In the genomic region with DNA sequence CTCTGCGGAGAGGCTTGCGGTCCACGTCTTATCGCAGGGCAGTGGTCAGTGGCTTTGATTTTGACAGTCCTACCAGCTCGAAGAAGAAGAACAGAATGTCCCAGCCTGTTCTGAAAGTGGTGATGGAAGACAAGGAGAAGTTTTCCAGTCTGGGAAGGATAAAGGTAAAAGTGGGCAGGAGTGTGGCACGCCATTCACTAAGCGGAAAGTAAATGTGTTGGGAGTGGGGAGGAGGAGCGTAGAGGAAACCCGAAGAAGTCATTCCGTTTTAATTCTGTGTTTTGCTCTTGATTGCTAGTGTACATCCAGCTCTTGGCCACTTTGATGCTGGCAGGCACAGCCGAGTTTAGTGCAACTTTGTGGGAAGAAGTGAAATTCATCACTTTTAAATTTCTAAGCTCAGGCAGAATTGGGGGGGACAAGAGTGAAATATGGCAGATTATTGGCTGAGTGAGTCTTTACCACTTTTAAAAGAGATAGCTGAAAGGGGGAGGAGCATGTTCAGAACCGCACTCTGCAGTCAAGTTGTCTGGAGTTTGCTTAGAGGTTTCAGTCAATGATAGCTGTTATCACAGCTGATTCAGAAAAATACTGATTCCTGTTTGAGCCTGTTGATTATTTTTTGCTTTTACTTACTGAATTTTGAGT, we compare ENCODE assay signal across 8 cellular contexts. TPM values are rescaled to one million over a fixed set of nuclear protein-coding genes. Genes with fewer than 3 reads are reported as not detected.
DNase-seq lines count a peak whose midpoint lies in the region; ATAC-seq and TF ChIP-seq lines count a peak whose summit lies in the region.

No MANE protein-coding gene starts in this region.

- H3K4me3 ChIP-seq in Caco-2 (ENCODE audit: low read depth, low read length), result peak overlapping the region; percentile 78
- peak overlapping the region; percentile 69 for H3K4me3 ChIP-seq in epithelial cell of proximal tubule (ENCODE audit: low read depth, low read length)
- H3K4me3 ChIP-seq in neuron (ENCODE audit: low read length), result peak overlapping the region; percentile 76

- H3K4me1 ChIP-seq in Caco-2, result peaks cover 35% of the 10 kb centered on the region
- peaks cover 40% of the 10 kb centered on the region for H3K4me1 ChIP-seq in neuron (ENCODE audit: insufficient read depth, low read length)

- H2AFZ ChIP-seq in neuron (ENCODE audit: low read depth, low read length), result peak overlapping the region; percentile 65

- ATAC-seq in GM18861 (IDR thresholded peaks at IDR 0.05; ENCODE audit: unreplicated experiment) (no peak), GM21423 (IDR thresholded peaks at IDR 0.05; ENCODE audit: unreplicated experiment) (no peak)

- TF ChIP-seq CTCF in Caco-2 (IDR thresholded peaks at IDR 0.05; ENCODE audit: insufficient read depth in 1 of 2, low read depth in 1 of 2, low read length in 1 of 2, severe bottlenecking in 1 of 2, unreplicated experiment in 1 of 2), result no peak
- no peak for TF ChIP-seq CTCF in epithelial cell of proximal tubule (conservative IDR thresholded peaks at IDR 0.05; ENCODE audit: low read depth, low read length)

- H3K36me3 ChIP-seq in Caco-2 (ENCODE audit: control insufficient read depth, insufficient read depth, low read length) (no peaks in the 10 kb centered on the region), neuron (ENCODE audit: insufficient read depth, low read length) (peaks cover 9% of the 10 kb centered on the region)

- no TSS peak for BruUV-seq in Caco-2 (replicated peaks; lab: Mats Ljungman, UMichigan)

- H3K27me3 ChIP-seq in Caco-2 (replicated peaks; ENCODE audit: control insufficient read depth, insufficient read depth, low read length) (no peaks in the 10 kb centered on the region), neuron (ENCODE audit: insufficient read depth, low read length) (no peaks in the 10 kb centered on the region)

- no peak for DNase-seq in Caco-2
- DNase-seq in NCI-H69 (lab: John Stamatoyannopoulos, UW), result peak; percentile 61
- no peak for DNase-seq in epithelial cell of proximal tubule (ENCODE audit: low read depth)
- DNase-seq in NCI-H1694 (lab: John Stamatoyannopoulos, UW), result no peak
- no peak for DNase-seq in SW480 (ENCODE audit: low spot score)

- POLR2A ChIA-PET in Caco-2 (lab: Charles Lee), result no interaction called here

- CTCF ChIA-PET in Caco-2 (lab: Charles Lee), result no interaction called here

- H3K4me1 Mint-ChIP-seq in Caco-2 (ENCODE audit: low read depth, unreplicated experiment), result peaks cover 27% of the 10 kb centered on the region

- H3K9me3 ChIP-seq in Caco-2 (no peaks in the 10 kb centered on the region), neuron (ENCODE audit: low read length) (no peaks in the 10 kb centered on the region)

- H3K27ac Mint-ChIP-seq in Caco-2 (ENCODE audit: unreplicated experiment), result no peak overlapping the region

- intact Hi-C loops in Caco-2 (cut with micrococcal nuclease; ENCODE audit: unreplicated experiment), result no loop called here

- peaks cover 4% of the 10 kb centered on the region for H3K36me3 Mint-ChIP-seq in Caco-2 (ENCODE audit: insufficient read depth, unreplicated experiment)

- no peaks in the 10 kb centered on the region for H3K27me3 Mint-ChIP-seq in Caco-2 (ENCODE audit: insufficient read depth, unreplicated experiment)

- H3K9me3 Mint-ChIP-seq in Caco-2 (ENCODE audit: unreplicated experiment), result no peaks in the 10 kb centered on the region

- peak overlapping the region; percentile 74 for H3K4me3 Mint-ChIP-seq in Caco-2 (ENCODE audit: unreplicated experiment)

RNA-seq across cellular contexts. Expression of a gene that starts 1.8 kb away (rescaled TPM):
- 19.3 and 20.8 TPM in 2 replicates for total RNA-seq in Caco-2 (2022)
- 2.9 TPM in 2 replicates for total RNA-seq in epithelial cell of proximal tubule
